ENCODE assay signal across 1 cellular context in genomic region chr11:76859708-76860233, GRCh38.
TF ChIP-seq lines count a peak whose summit lies in the region.

No MANE protein-coding gene starts in this region.

TF ChIP-seq in HCT116, 20 proteins besides CTCF, POLR2A, EP300 and RAD21 (continued from another document):
- no peak for TF ChIP-seq ZBTB33 (IDR thresholded peaks at IDR 0.05; ENCODE audit: extremely low read depth, insufficient replicate concordance, low read length)
- no peak for TF ChIP-seq EZH2 (IDR thresholded peaks at IDR 0.05)
- no peak for TF ChIP-seq ELF1 (IDR thresholded peaks at IDR 0.05; ENCODE audit: borderline replicate concordance, low read depth)
- TF ChIP-seq EGR1 (IDR thresholded peaks at IDR 0.05; ENCODE audit: low read depth) = no peak
